Comparison of ENCODE assay signal across 19 cellular contexts in the genomic region with DNA sequence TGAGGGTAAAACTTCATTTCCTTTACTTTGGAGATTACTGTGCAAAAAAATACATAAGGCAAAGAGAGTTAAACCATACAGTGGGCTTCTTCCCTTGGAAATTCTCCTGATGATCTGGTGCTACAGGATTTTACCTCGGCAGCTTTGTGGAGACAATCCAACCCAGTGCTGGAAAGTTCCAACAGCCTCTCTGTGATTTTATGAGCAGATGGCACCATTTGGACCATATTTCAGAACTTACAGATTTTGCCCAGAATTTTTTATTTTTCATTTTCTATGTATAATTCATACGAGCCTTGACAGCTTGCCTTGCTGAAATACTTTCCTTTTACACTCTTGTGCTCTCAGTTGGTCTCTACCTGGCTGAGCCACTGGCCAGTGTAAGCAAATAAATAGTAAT.
"Had no signal": no experiment of that assay in that cellular context is flagged by ENCODE, and none has a peak within 500 bp of the region (broad histone marks: within the 10 kb centered on the region; RNA-seq: fewer than 3 reads in every experiment).

No MANE protein-coding gene starts in this region.

- DNase-seq: KBM-7, MM.1S, MV-4-11, NCI-H1048, NCI-H1105, NCI-H1417 treated with DMSO at 0.1 percent for 48 hours, NCI-H146, NCI-H1694 treated with DMSO at 0.1 percent for 48 hours, NCI-H1930, NCI-H2081, NCI-H2171, NCI-H446, NCI-H510A, NCI-H524 treated with DMSO at 0.1 percent for 48 hours, NCI-H774, SHP77, SK-N-SH, T-helper 1 cell had no signal

- H3K9me3 ChIP-seq: SK-N-SH had no signal

- H3K27ac ChIP-seq: RWPE1 had no signal
